ENCODE assay signal across 24 cellular contexts in the genomic region with DNA sequence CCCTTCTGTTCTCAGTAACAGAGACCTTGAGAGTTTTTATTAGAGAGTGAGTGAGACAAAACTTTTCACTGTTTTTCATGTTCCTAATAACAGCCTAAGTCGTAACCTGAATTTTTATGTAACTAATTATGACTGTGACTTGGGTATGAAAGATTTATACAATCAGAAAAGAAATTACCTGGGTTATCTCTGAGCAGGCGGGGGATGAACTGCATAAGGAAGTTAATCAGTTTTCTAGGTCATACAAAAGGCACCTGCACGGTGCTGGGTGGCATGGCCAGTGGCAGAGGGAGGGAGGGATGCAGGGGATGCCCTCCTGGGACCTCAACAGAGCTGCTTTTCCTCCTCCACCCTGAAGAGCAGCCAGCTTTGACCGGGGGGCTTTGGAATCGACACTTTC.
"Had no signal": no experiment of that assay in that cellular context is flagged by ENCODE, and none has a peak within 500 bp of the region (broad histone marks: within the 10 kb centered on the region; RNA-seq: fewer than 3 reads in every experiment).

No MANE protein-coding gene starts in this region.

- H3K9me3 ChIP-seq: colonic mucosa, esophagus squamous epithelium, gastrocnemius medialis, heart right ventricle, left lung, lower lobe of right lung, mucosa of descending colon had no signal

- H3K4me1 Mint-ChIP-seq: naive B cell had no signal

- H3K36me3 ChIP-seq: colonic mucosa, esophagus squamous epithelium, gastrocnemius medialis, heart right ventricle, left lung, lower lobe of right lung had no signal

- H3K36me3 Mint-ChIP-seq: mesothelial cell of epicardium, naive B cell had no signal

- H3K27me3 ChIP-seq: colonic mucosa, esophagus squamous epithelium, gastrocnemius medialis, left lung had no signal

- H3K4me3 Mint-ChIP-seq: dendritic cell treated with granulocyte-macrophage colony-stimulating factor and Interleukin-4, amounts not matched to agents 40 ng/mL and 50 ng/mL, for 4 days; effector memory CD8-positive, alpha-beta T cell; endodermal cell; mesothelial cell of epicardium; naive B cell had no signal

- H3K4me1 ChIP-seq: colonic mucosa, esophagus squamous epithelium, heart right ventricle, left lung, lower lobe of right lung had no signal

- H3K27ac Mint-ChIP-seq: dendritic cell treated with granulocyte-macrophage colony-stimulating factor and Interleukin-4, amounts not matched to agents 40 ng/mL and 50 ng/mL, for 4 days; effector memory CD8-positive, alpha-beta T cell; endodermal cell; mesothelial cell of epicardium; naive B cell had no signal

- H3K9me3 Mint-ChIP-seq: dendritic cell treated with granulocyte-macrophage colony-stimulating factor and Interleukin-4, amounts not matched to agents 40 ng/mL and 50 ng/mL, for 4 days; effector memory CD8-positive, alpha-beta T cell; endodermal cell; mesothelial cell of epicardium; naive B cell had no signal

- ATAC-seq: effector memory CD8-positive, alpha-beta T cell; esophagus mucosa; gastrocnemius medialis; heart right ventricle; left cardiac atrium; left ventricle myocardium superior; lower lobe of right lung; mucosa of descending colon had no signal

- DNase-seq: colonic mucosa; cortex of kidney; effector CD8-positive, alpha-beta T cell; effector memory CD8-positive, alpha-beta T cell; endodermal cell; erythroblast; esophagus squamous epithelium; foreskin fibroblast; foreskin melanocyte; gastrocnemius medialis; glutamatergic neuron; heart right ventricle; hippocampal formation; left cardiac atrium; left lung; left ventricle myocardium superior; lower lobe of right lung; mesenchymal stem cell; mucosa of descending colon; naive B cell had no signal

- H3K27ac ChIP-seq: colonic mucosa, epithelial cell of prostate, esophagus squamous epithelium, gastrocnemius medialis, heart right ventricle, left lung, lower lobe of right lung had no signal

- H3K4me3 ChIP-seq: colonic mucosa, esophagus squamous epithelium, gastrocnemius medialis, heart right ventricle, left lung, lower lobe of right lung, mucosa of descending colon had no signal
